Comparison of ENCODE assay signal across 18 cellular contexts in genomic region chr11:9617960-9618359, GRCh38. TPM values are rescaled to one million over a fixed set of nuclear protein-coding genes. Genes with fewer than 3 reads are reported as not detected.
A peak's percentile ranks its signal among the peaks of the same experiment; 100 is the strongest.
DNase-seq lines count a peak whose midpoint lies in the region; ATAC-seq and TF ChIP-seq lines count a peak whose summit lies in the region.
"Had no signal": no experiment of that assay in that cellular context is flagged by ENCODE, and none has a peak within 500 bp of the region (broad histone marks: within the 10 kb centered on the region; RNA-seq: fewer than 3 reads in every experiment).

No MANE protein-coding gene starts in this region.

- H3K27ac Mint-ChIP-seq in mesothelial cell of epicardium = peak overlapping the region; percentile 68
- no peak overlapping the region for H3K27ac Mint-ChIP-seq in GM23338
- H3K27ac Mint-ChIP-seq: activated CD8-positive, alpha-beta T cell treated with anti-CD3 and anti-CD28 coated beads, Interleukin-2, amount 10 ng/mL, durations not matched to agents 7 days and 5 days had no signal

- ATAC-seq in GM23338 (no peak), GM18858 (IDR thresholded peaks at IDR 0.05; ENCODE audit: unreplicated experiment) (no peak)
- ATAC-seq: activated CD8-positive, alpha-beta T cell treated with anti-CD3 and anti-CD28 coated beads, Interleukin-2, amount 10 ng/mL, durations not matched to agents 7 days and 5 days had no signal

- H3K36me3 Mint-ChIP-seq in mesothelial cell of epicardium (peaks cover 1% of the 10 kb centered on the region), GM23338 (ENCODE audit: low read depth) (peaks cover 12% of the 10 kb centered on the region)

- no peak overlapping the region for H2AFZ ChIP-seq in GM23338
- H2AFZ ChIP-seq: hepatocyte had no signal

- H3K27me3 ChIP-seq in GM23338 (ENCODE audit: insufficient read depth) = no peaks in the 10 kb centered on the region
- H3K27me3 ChIP-seq: breast epithelium, hepatocyte, stomach had no signal

- H3K9me3 Mint-ChIP-seq in mesothelial cell of epicardium (no peaks in the 10 kb centered on the region), GM23338 (peaks cover 5% of the 10 kb centered on the region; the same call in 2 of the 3 replicates)

- DNase-seq in A172 (ENCODE audit: low spot score) (peak; percentile 57), HS-5 (ENCODE audit: low read depth) (peak; percentile 66), cardiac fibroblast (ENCODE audit: low read depth in 2 of 2) (peak; percentile 29 to 80), mesothelial cell of epicardium (ENCODE audit: low spot score in 2 of 2, unreplicated experiment in 2 of 2) (no peak), GM23338 (ENCODE audit: low spot score) (no peak), NCI-H526 treated with DMSO at 0.1 percent for 48 hours (lab: John Stamatoyannopoulos, UW) (no peak)
- no peak for DNase-seq in activated naive CD4-positive, alpha-beta T cell (lab: John Stamatoyannopoulos, UW)
- DNase-seq: activated CD8-positive, alpha-beta T cell treated with anti-CD3 and anti-CD28 coated beads, Interleukin-2, amount 10 ng/mL, durations not matched to agents 7 days and 5 days; activated effector memory CD4-positive, alpha-beta T cell treated with anti-CD3 and anti-CD28 coated beads, Interleukin-2, amount 50 U/mL, for 16 hours; effector memory CD4-positive, alpha-beta T cell; left ventricle myocardium inferior; small intestine; stomach had no signal

- no peaks in the 10 kb centered on the region for H3K79me2 ChIP-seq in GM23338 (replicated peaks; ENCODE audit: insufficient read depth)
- H3K79me2 ChIP-seq: hepatocyte had no signal

- H3K4me1 ChIP-seq in GM23338 (ENCODE audit: insufficient read depth) = peaks cover 5% of the 10 kb centered on the region

- no peaks in the 10 kb centered on the region for H3K36me3 ChIP-seq in GM23338 (ENCODE audit: insufficient read depth)
- H3K36me3 ChIP-seq: breast epithelium, left ventricle myocardium inferior, stomach had no signal

- H3K27me3 Mint-ChIP-seq in mesothelial cell of epicardium (ENCODE audit: low read depth) (no peaks in the 10 kb centered on the region), GM23338 (ENCODE audit: insufficient read depth, low read depth, poor library complexity) (peaks cover 15% of the 10 kb centered on the region)

- no peak for TF ChIP-seq CTCF in cardiac fibroblast (IDR thresholded peaks at IDR 0.05; ENCODE audit: low read depth, low read length)
- TF ChIP-seq CTCF in mesothelial cell of epicardium (IDR thresholded peaks at IDR 0.05; ENCODE audit: unreplicated experiment) = no peak
- TF ChIP-seq CTCF in GM23338 (conservative IDR thresholded peaks at IDR 0.05; ENCODE audit: low read depth in 2 of 2) = no peak

- H3K4me3 ChIP-seq in cardiac fibroblast (replicated peaks in 1 of 2; ENCODE audit: low read depth in 2 of 2, low read length in 2 of 2) = no peak overlapping the region
- H3K4me3 ChIP-seq in GM23338 = no peak overlapping the region
- H3K4me3 ChIP-seq: breast epithelium, hepatocyte, left ventricle myocardium inferior, SK-N-MC, stomach had no signal

- H3F3A ChIP-seq in GM23338 (replicated peaks; ENCODE audit: low read depth) = peaks cover 6% of the 10 kb centered on the region

- H4K20me1 ChIP-seq in GM23338 (replicated peaks; ENCODE audit: insufficient read depth) = no peaks in the 10 kb centered on the region

- no peaks in the 10 kb centered on the region for H3K9me2 ChIP-seq in GM23338 (ENCODE audit: insufficient read depth)

- H3K27ac ChIP-seq in GM23338 (ENCODE audit: low read depth) = no peak overlapping the region
- H3K27ac ChIP-seq: breast epithelium, hepatocyte, left ventricle myocardium inferior, SK-N-MC had no signal

- H3K4me1 Mint-ChIP-seq in mesothelial cell of epicardium (peaks cover 40% of the 10 kb centered on the region), GM23338 (peaks cover 20% of the 10 kb centered on the region)

- H3K4me2 ChIP-seq in GM23338 = no peak overlapping the region
- H3K4me2 ChIP-seq: hepatocyte had no signal

- H3K4me3 Mint-ChIP-seq in mesothelial cell of epicardium (no peak overlapping the region), GM23338 (no peak overlapping the region)
- H3K4me3 Mint-ChIP-seq: activated CD8-positive, alpha-beta T cell treated with anti-CD3 and anti-CD28 coated beads, Interleukin-2, amount 10 ng/mL, durations not matched to agents 7 days and 5 days; neural crest cell had no signal

TF ChIP-seq in GM23338, 12 proteins besides CTCF, POLR2A, EP300 and RAD21:
- TF ChIP-seq CREB1 (CRISPR knock-in tag; IDR thresholded peaks at IDR 0.05; ENCODE audit: low read depth) (no peak), ZNF114 (CRISPR knock-in tag; IDR thresholded peaks at IDR 0.05) (no peak), ZNF462 (CRISPR knock-in tag; IDR thresholded peaks at IDR 0.05) (no peak), NANOG (IDR thresholded peaks at IDR 0.05; ENCODE audit: borderline replicate concordance) (no peak)
- TF ChIP-seq, protein P1, sequence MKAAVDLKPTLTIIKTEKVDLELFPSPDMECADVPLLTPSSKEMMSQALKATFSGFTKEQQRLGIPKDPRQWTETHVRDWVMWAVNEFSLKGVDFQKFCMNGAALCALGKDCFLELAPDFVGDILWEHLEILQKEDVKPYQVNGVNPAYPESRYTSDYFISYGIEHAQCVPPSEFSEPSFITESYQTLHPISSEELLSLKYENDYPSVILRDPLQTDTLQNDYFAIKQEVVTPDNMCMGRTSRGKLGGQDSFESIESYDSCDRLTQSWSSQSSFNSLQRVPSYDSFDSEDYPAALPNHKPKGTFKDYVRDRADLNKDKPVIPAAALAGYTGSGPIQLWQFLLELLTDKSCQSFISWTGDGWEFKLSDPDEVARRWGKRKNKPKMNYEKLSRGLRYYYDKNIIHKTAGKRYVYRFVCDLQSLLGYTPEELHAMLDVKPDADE (IDR thresholded peaks at IDR 0.05) = no peak

RNA-seq across cellular contexts. Expression of gene WEE1, which starts 44.5 kb away (rescaled TPM):
- total RNA-seq in A172 (2014; rRNA removed; shearing (Covaris generic)) = 77.8 and 85.7 TPM in 2 replicates
- total RNA-seq in mesothelial cell of epicardium = 64.7 to 67.2 TPM (median 66.4 TPM) in 3 replicates
- total RNA-seq in GM23338 (2014; rRNA removed; shearing (Covaris generic)) = 144 and 149 TPM in 2 replicates
- polyA plus RNA-seq in GM23338 (2016; fragmentation: Nextera tagmentation; extraction: Ambion mirVana) = 48.9 and 50.7 TPM in 2 replicates

RNA-seq across cellular contexts. Expression of gene SWAP70, which starts 45.9 kb away (rescaled TPM):
- total RNA-seq in A172 (2014; rRNA removed; shearing (Covaris generic)) = 43.2 and 54.7 TPM in 2 replicates
- 22.9 to 25.9 TPM (median 24.0 TPM) in 3 replicates for total RNA-seq in mesothelial cell of epicardium
- total RNA-seq in GM23338 (2014; rRNA removed; shearing (Covaris generic)) = 29.0 and 30.3 TPM in 2 replicates
- polyA plus RNA-seq in GM23338 (2016; fragmentation: Nextera tagmentation; extraction: Ambion mirVana) = 28.2 and 33.3 TPM in 2 replicates

Comparison
In these comparisons a context has a peak if more than half of its experiments do, and no peak if none do; other contexts are left out.
1. DNase-seq: peak in A172 (single experiment), HS-5 (single experiment) and cardiac fibroblast (2 of 2); none in mesothelial cell of epicardium (0 of 2), GM23338 (single experiment), NCI-H526 treated with DMSO at 0.1 percent for 48 hours (single experiment) and activated naive CD4-positive, alpha-beta T cell (0 of 4).